Comparison of ENCODE assay signal across 10 cellular contexts in the genomic region with DNA sequence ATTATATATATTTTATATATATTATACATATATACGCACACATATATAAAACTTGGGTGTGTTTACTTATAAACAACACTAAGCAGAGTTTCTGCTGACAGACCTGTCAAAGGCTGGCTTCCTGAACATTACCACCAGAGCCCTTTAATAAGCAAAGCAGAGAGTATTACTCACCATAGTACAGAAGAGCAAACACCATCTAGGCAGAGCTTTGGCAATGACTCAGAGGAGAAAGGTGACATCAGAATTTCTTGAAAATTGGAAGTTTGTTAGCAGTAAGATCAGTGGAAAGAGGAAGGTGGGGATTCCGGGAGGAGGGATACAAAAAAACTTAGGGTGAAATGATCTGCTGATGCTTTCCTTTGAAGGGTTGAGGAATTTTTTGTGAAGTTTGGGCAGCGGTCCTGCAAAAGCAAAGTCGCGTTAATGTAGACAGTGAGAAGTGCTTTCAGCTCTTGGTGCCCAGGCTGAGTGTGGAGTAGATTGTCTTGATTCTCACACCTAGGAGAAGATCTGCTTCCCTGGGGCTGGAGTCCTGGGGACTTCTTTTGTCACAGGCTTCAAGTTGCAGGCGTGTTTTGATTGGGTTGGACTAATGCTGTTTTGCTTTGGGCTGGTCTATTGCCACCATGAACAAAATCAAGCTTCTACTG.
DNase-seq lines count a peak whose midpoint lies in the region; ATAC-seq, FAIRE-seq and TF ChIP-seq lines count a peak whose summit lies in the region.
"Had no signal": no experiment of that assay in that cellular context is flagged by ENCODE, and none has a peak within 500 bp of the region (broad histone marks: within the 10 kb centered on the region; RNA-seq: fewer than 3 reads in every experiment).

No MANE protein-coding gene starts in this region.

- no peak overlapping the region for H3K23ac ChIP-seq in H1 (ENCODE audit: insufficient read length)

- intact Hi-C loops in OCI-LY7 (cut with micrococcal nuclease; ENCODE audit: unreplicated experiment): no loop called here

- no peak overlapping the region for H3K56ac ChIP-seq in H1 (replicated peaks; ENCODE audit: insufficient read length, low read depth, low read length)

- FAIRE-seq in H1 (lab: Jason Lieb, UNC): no peak

- no peak overlapping the region for H3K4ac ChIP-seq in H1 (replicated peaks; ENCODE audit: insufficient read length, low read depth, low read length)

- no peak overlapping the region for H2BK12ac ChIP-seq in H1 (ENCODE audit: low read depth, low read length)

- no peak for TF ChIP-seq RAD21 in H1 (IDR thresholded peaks at IDR 0.05 in 1 of 2, conservative IDR thresholded peaks at IDR 0.05 in 1 of 2; ENCODE audit: low read depth in 2 of 2, low read length in 2 of 2)

- no peak for TF ChIP-seq POLR2A in H1 (IDR thresholded peaks at IDR 0.05; ENCODE audit: control extremely low read depth in 1 of 2, low read depth in 2 of 2, low read length in 2 of 2)

- no peak overlapping the region for H3K4me2 ChIP-seq in H1 (ENCODE audit: insufficient read depth in 1 of 2, low read depth in 2 of 2, low read length in 2 of 2)
- H3K4me2 ChIP-seq in OCI-LY7 (ENCODE audit: low read length): no peak overlapping the region

- ATAC-seq in stimulated activated naive CD8-positive, alpha-beta T cell treated with anti-CD3 and anti-CD28 coated beads, Interleukin-15, amount 100 ng/mL, for 72 hours: peak; percentile 59
- no peak for ATAC-seq in HG02798 (IDR thresholded peaks at IDR 0.05; ENCODE audit: poor library complexity, unreplicated experiment)

- no peaks in the 10 kb centered on the region for H4K20me1 ChIP-seq in H1 (replicated peaks in 1 of 2; ENCODE audit: control insufficient read depth in 1 of 2, insufficient read depth in 2 of 2, low read length in 2 of 2)
- H4K20me1 ChIP-seq in OCI-LY7 (ENCODE audit: insufficient read depth, low read length): no peaks in the 10 kb centered on the region

- no peaks in the 10 kb centered on the region for H3K36me3 ChIP-seq in H1 (ENCODE audit: control insufficient read depth in 2 of 4, insufficient read depth in 4 of 4, low read length in 3 of 4)
- no peaks in the 10 kb centered on the region; the same call in 1 of the 2 replicates for H3K36me3 ChIP-seq in OCI-LY7 (ENCODE audit: insufficient read depth, low read length)

- H3K9me3 ChIP-seq in H1 (ENCODE audit: insufficient read depth in 2 of 2, low read depth in 1 of 2, low read length in 1 of 2): no peaks in the 10 kb centered on the region; a peak in 1 of 4 replicates
- H3K9me3 ChIP-seq in OCI-LY7 (ENCODE audit: low read length): no peaks in the 10 kb centered on the region; the same call in 1 of the 2 replicates

- H4K91ac ChIP-seq in H1 (replicated peaks; ENCODE audit: insufficient read length, low read length): no peak overlapping the region

- no peak overlapping the region for H2BK20ac ChIP-seq in H1 (ENCODE audit: low read length)

- H3K79me2 ChIP-seq in H1 (ENCODE audit: control insufficient read depth in 1 of 2, insufficient read depth in 2 of 2, low read length in 2 of 2): no peaks in the 10 kb centered on the region
- H3K79me2 ChIP-seq in OCI-LY7 (ENCODE audit: insufficient read depth, low read depth, low read length): no peaks in the 10 kb centered on the region

- CTCF ChIA-PET in RWPE1 (lab: Yijun Ruan, JAX) (interaction anchor here (0.6 to 0.7 kb wide), 2 partner anchors 62 to 77 kb away, joined by 3 to 4 read pairs; no protein-coding TSS in a partner anchor), H1 (lab: Charles Lee; ENCODE audit: partially characterized antibody) (interaction anchor here (2.2 to 3.1 kb wide), 3 partner anchors 8 to 71 kb away, joined by 8 to 17 read pairs (median 9); no protein-coding TSS in a partner anchor), OCI-LY7 (lab: Charles Lee; ENCODE audit: unreplicated experiment) (no interaction called here)

- H3K9me3 Mint-ChIP-seq in stimulated activated naive CD8-positive, alpha-beta T cell treated with anti-CD3 and anti-CD28 coated beads, Interleukin-15, amount 100 ng/mL, for 72 hours: peaks cover 6 to 9% of the 10 kb centered on the region in 2 donors

- TF ChIP-seq CTCF in RWPE1 (conservative IDR thresholded peaks at IDR 0.05; ENCODE audit: low read depth) (no peak), H1 (IDR thresholded peaks at IDR 0.05; ENCODE audit: control extremely low read depth in 1 of 3, insufficient read depth in 1 of 3, low read depth in 1 of 3, low read length in 3 of 3) (no peak), OCI-LY7 (conservative IDR thresholded peaks at IDR 0.05; ENCODE audit: low read length) (no peak)

- no peaks in the 10 kb centered on the region for H3K27me3 Mint-ChIP-seq in stimulated activated naive CD8-positive, alpha-beta T cell treated with anti-CD3 and anti-CD28 coated beads, Interleukin-15, amount 100 ng/mL, for 72 hours

- DNase-seq in activated gamma-delta T cell treated with Interleukin-2 at 50 U/mL for 16 hours: peak; percentile 22
- no peak for DNase-seq in activated gamma-delta T cell (lab: John Stamatoyannopoulos, UW)
- peak; percentile 84 for DNase-seq in RWPE1 (ENCODE audit: low spot score)
- no peak for DNase-seq in H1 (ENCODE audit: low read depth in 1 of 2, low spot score in 2 of 2)
- DNase-seq in stimulated activated naive CD8-positive, alpha-beta T cell treated with anti-CD3 and anti-CD28 coated beads, Interleukin-15, amount 100 ng/mL, for 72 hours: no peak
- no peak for DNase-seq in NCI-H345 (lab: John Stamatoyannopoulos, UW)
- no peak for DNase-seq in OCI-LY7 (ENCODE audit: low spot score)
- DNase-seq: NCI-H2107 had no signal

- H3K9me2 ChIP-seq in OCI-LY7 (ENCODE audit: insufficient read depth, low read length): no peaks in the 10 kb centered on the region

- POLR2A ChIA-PET in RWPE1 (lab: Yijun Ruan, JAX; ENCODE audit: low non-redundant PET): no interaction called here
- POLR2A ChIA-PET in H1 (lab: Charles Lee; ENCODE audit: partially characterized antibody): no interaction called here
- POLR2A ChIA-PET in OCI-LY7 (lab: Charles Lee): interaction anchor here (0.7 kb wide), 1 partner anchor 424 kb away, joined by 3 read pairs; no protein-coding TSS in a partner anchor

- no peak overlapping the region for H3K27ac ChIP-seq in RWPE1
- no peak overlapping the region for H3K27ac ChIP-seq in H1 (ENCODE audit: low read depth, low read length)
- no peak overlapping the region for H3K27ac ChIP-seq in OCI-LY7 (ENCODE audit: low read depth, low read length, poor library complexity, severe bottlenecking)
- H3K27ac ChIP-seq: C4-2B had no signal

- H3K9ac ChIP-seq in H1 (replicated peaks in 1 of 4; ENCODE audit: extremely low read depth in 1 of 4, low read depth in 3 of 4, low read length in 3 of 4): no peak overlapping the region

- H2AK5ac ChIP-seq in H1 (ENCODE audit: low read depth, low read length): no peak overlapping the region

- H3K14ac ChIP-seq in H1 (ENCODE audit: insufficient read length): no peak overlapping the region

- no peak for TF ChIP-seq EP300 in H1 (IDR thresholded peaks at IDR 0.05; ENCODE audit: borderline replicate concordance in 1 of 2, low read depth in 2 of 2, low read length in 2 of 2)

- no peaks in the 10 kb centered on the region for H3K27me3 ChIP-seq in H1 (replicated peaks in 1 of 4; ENCODE audit: control insufficient read depth in 3 of 4, extremely low read depth in 1 of 4, insufficient read depth in 3 of 4, low read length in 3 of 4)

- H3K79me1 ChIP-seq in H1 (ENCODE audit: low read depth, low read length): no peaks in the 10 kb centered on the region

- no peak overlapping the region for H2BK5ac ChIP-seq in H1 (ENCODE audit: low read depth, low read length)

- no TSS peak for BruUV-seq in OCI-LY7 (replicated peaks; lab: Mats Ljungman, UMichigan)

- H2BK15ac ChIP-seq in H1 (ENCODE audit: low read length): 0 out of 2 replicates have a peak overlapping the region, but pooled peaks have one; percentile 4

- no peak overlapping the region for H4K8ac ChIP-seq in H1 (ENCODE audit: extremely low read depth, insufficient read depth, low read length)

- peaks cover 84% of the 10 kb centered on the region for H3K4me1 Mint-ChIP-seq in stimulated activated naive CD8-positive, alpha-beta T cell treated with anti-CD3 and anti-CD28 coated beads, Interleukin-15, amount 100 ng/mL, for 72 hours

- peak overlapping the region; percentile 5 to 39 for H3K4me3 Mint-ChIP-seq in stimulated activated naive CD8-positive, alpha-beta T cell treated with anti-CD3 and anti-CD28 coated beads, Interleukin-15, amount 100 ng/mL, for 72 hours

- H3K23me2 ChIP-seq in H1 (ENCODE audit: low read depth, low read length): no peaks in the 10 kb centered on the region

- no peak overlapping the region for H3K18ac ChIP-seq in H1 (ENCODE audit: extremely low read depth, low read length)

- no peak overlapping the region for H2AFZ ChIP-seq in H1 (ENCODE audit: low read length)
- no peak overlapping the region for H2AFZ ChIP-seq in OCI-LY7 (ENCODE audit: low read length)

- H3K4me3 ChIP-seq in H1 (ENCODE audit: extremely low read depth in 1 of 4, insufficient read depth in 2 of 4, low read depth in 3 of 4, low read length in 4 of 4): no peak overlapping the region
- H3K4me3 ChIP-seq in OCI-LY7 (ENCODE audit: low read depth, low read length, poor library complexity, severe bottlenecking): no peak overlapping the region

- no peak overlapping the region for H4K5ac ChIP-seq in H1 (ENCODE audit: insufficient read length, low read depth, low read length)

- H2BK120ac ChIP-seq in H1 (replicated peaks; ENCODE audit: low read depth, low read length): no peak overlapping the region

- 91% methylated on average over 6 of the region's 6 CpGs; no CpG with 5 or more reads in 1 of the 2 experiments for WGBS in H1 (ENCODE audit: extremely low coverage in 1 of 2, insufficient coverage in 1 of 2, insufficient read length in 1 of 2, insufficient replicate concordance in 2 of 2, low coverage in 1 of 2, low lambda C conversion rate in 2 of 2, missing lambda C conversion rate in 1 of 2), 2 experiments

- peak overlapping the region in 1 of 2 donors; percentile 61 for H3K27ac Mint-ChIP-seq in stimulated activated naive CD8-positive, alpha-beta T cell treated with anti-CD3 and anti-CD28 coated beads, Interleukin-15, amount 100 ng/mL, for 72 hours

- H3K4me1 ChIP-seq in H1 (replicated peaks in 1 of 4; ENCODE audit: control insufficient read depth in 3 of 4, insufficient read depth in 4 of 4, low read length in 3 of 4) (peaks cover 0 to 12% (median 9%) of the 10 kb centered on the region in 4 experiments; a peak in 6 of 7 replicates), OCI-LY7 (ENCODE audit: insufficient read depth, low read length, poor library complexity, severe bottlenecking) (peaks cover 12% of the 10 kb centered on the region)

TF ChIP-seq in H1, 55 proteins besides CTCF, POLR2A, EP300 and RAD21 (continues in another document):
- TF ChIP-seq USF2 (IDR thresholded peaks at IDR 0.05; ENCODE audit: low read length): no peak
- no peak for TF ChIP-seq GABPA (IDR thresholded peaks at IDR 0.05; ENCODE audit: borderline replicate concordance, insufficient read depth, low read length)
- TF ChIP-seq SIRT6 (IDR thresholded peaks at IDR 0.05; ENCODE audit: low read length): no peak

Comparison
In these comparisons a context has a peak if more than half of its experiments do, and no peak if none do; other contexts are left out.
1. DNase-seq: peak in activated gamma-delta T cell treated with Interleukin-2 at 50 U/mL for 16 hours (single experiment) and RWPE1 (single experiment); none in activated gamma-delta T cell (single experiment), H1 (0 of 2), stimulated activated naive CD8-positive, alpha-beta T cell treated with anti-CD3 and anti-CD28 coated beads, Interleukin-15, amount 100 ng/mL, for 72 hours (0 of 2), NCI-H345 (single experiment) and OCI-LY7 (single experiment).